ENCODE assay signal across 16 cellular contexts in the genomic region with DNA sequence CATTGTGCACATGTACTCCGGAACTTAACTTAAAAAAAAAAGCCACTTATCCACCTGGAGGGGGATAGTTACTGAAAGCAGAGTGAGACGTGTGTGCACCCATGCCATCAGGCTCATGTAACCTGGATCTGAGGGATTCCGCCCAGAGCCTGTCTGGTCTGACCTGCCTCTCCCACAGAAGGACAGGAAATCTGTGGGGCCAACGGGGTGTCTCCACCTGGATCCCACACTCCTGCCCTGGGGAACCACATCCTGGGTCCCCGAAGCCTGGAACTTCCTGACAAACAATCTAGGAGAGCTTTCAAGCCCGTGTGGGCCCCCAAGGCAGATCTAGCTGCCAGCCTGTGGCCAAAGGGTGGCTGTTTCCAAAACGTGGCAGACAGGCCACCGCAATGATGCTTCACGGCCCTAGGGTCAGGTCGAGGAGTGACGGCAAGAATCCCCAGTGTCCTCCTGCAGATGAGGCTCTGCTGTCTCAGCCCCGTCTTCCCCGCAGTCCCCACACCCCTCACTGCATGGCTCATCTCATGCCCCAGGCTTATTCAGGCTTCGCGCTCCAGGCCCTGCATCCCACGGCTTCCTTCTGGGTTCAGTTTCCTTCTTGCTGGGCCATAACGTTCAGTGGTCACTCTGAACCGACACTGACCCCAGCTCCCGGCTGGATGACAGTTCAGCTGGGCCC.
"Had no signal": no experiment of that assay in that cellular context is flagged by ENCODE, and none has a peak within 500 bp of the region (broad histone marks: within the 10 kb centered on the region; RNA-seq: fewer than 3 reads in every experiment).

No MANE protein-coding gene starts in this region.

- H3K4me3 ChIP-seq: adrenal gland, mucosa of descending colon, skin epidermis, suprapubic skin had no signal

- H3K4me1 ChIP-seq: suprapubic skin had no signal

- H3K27ac ChIP-seq: adrenal gland, neutrophil, skin epidermis, suprapubic skin had no signal

- H3K36me3 ChIP-seq: adrenal gland, neutrophil, suprapubic skin had no signal

- H3K9me3 ChIP-seq: adrenal gland, mucosa of descending colon, neutrophil, SK-N-SH, suprapubic skin had no signal

- H3K27me3 ChIP-seq: neutrophil had no signal

- DNase-seq: activated CD4-positive, alpha-beta T cell treated with anti-CD3 and anti-CD28 coated beads, Interleukin-2, amount 50 U/mL, for 48 hours; activated naive CD4-positive, alpha-beta T cell treated with anti-CD3 and anti-CD28 coated beads, Interleukin-2, amount 50 U/mL, for 16 hours; left colon; mammary epithelial cell; mucosa of descending colon; naive thymus-derived CD4-positive, alpha-beta T cell; SK-N-SH; stimulated activated CD4-positive, alpha-beta T cell treated with anti-CD3 and anti-CD28 coated beads, Interleukin-4, amount 100 ng/mL, for 4 hours; stimulated activated naive CD8-positive, alpha-beta T cell treated with anti-CD3 and anti-CD28 coated beads, Interleukin-15, Interleukin-2, amounts not matched to agents 100 U/mL and 50 U/mL, for 24 hours; T-cell; T-helper 9 cell; trophoblast cell had no signal
